ENCODE assay signal across 9 cellular contexts in the genomic region with DNA sequence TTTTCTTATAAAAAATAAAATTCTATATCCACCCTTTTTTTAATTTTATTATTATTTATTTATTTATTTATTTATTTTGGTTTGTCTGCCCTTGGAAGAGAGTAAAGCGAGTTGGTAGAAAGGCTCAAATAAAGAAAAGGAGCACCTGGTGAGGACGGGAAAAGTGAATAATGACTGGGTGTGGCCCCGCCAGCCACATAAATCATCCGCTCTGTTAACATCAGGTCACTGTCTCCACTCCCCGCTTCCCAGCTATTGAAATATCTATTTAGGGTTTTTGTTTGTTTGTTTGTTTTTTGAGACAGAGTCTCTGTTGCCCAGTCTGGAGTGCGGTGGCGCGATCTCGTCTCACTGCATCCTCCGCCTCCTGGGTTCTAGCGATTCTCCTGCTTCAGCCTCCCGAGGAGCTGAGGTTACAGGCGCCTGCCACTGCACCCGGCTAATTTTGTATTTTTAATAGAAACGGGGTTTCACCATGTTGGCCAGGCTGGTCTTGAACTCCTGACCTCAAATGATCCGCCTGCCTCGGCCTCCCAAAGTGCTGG. TPM values are rescaled to one million over a fixed set of nuclear protein-coding genes. Genes with fewer than 3 reads are reported as not detected.
DNase-seq lines count a peak whose midpoint lies in the region; ATAC-seq, FAIRE-seq and TF ChIP-seq lines count a peak whose summit lies in the region.
"Had no signal": no experiment of that assay in that cellular context is flagged by ENCODE, and none has a peak within 500 bp of the region (broad histone marks: within the 10 kb centered on the region; RNA-seq: fewer than 3 reads in every experiment).

No MANE protein-coding gene starts in this region.

- no peak overlapping the region for H3K27ac Mint-ChIP-seq in activated naive CD8-positive, alpha-beta T cell

- peaks cover 10% of the 10 kb centered on the region for H3K36me3 Mint-ChIP-seq in activated naive CD8-positive, alpha-beta T cell

- FAIRE-seq in HepG2 (lab: Jason Lieb, UNC): no peak

- in situ Hi-C loops in HepG2 (cut with HindIII; ENCODE audit: extremely low pct_ligation_motif_present, low pct_unique_long_range_greater_than_20kb): no loop called here

- 0 out of 2 replicates have a peak, but pooled peaks cover 8% of the 10 kb centered on the region for H3K36me3 ChIP-seq in ACC112 (ENCODE audit: insufficient read depth, low read length)
- no peaks in the 10 kb centered on the region for H3K36me3 ChIP-seq in HepG2 (replicated peaks in 1 of 2; ENCODE audit: control insufficient read depth in 1 of 2, insufficient read depth in 2 of 2, low read length in 2 of 2)

- H2AFZ ChIP-seq in ACC112 (ENCODE audit: low read length, unreplicated experiment): no peak overlapping the region
- peak overlapping the region; percentile 87 for H2AFZ ChIP-seq in HepG2 (ENCODE audit: low read length)

- POLR2A ChIA-PET in HepG2 (lab: Yijun Ruan, JAX): interaction anchor here (1.2 to 3.4 kb wide), 4 partner anchors 9 to 65 kb away, joined by 3 to 39 read pairs (median 4); a partner anchor contains a TSS

- H3K4me3 Mint-ChIP-seq in activated naive CD8-positive, alpha-beta T cell: peak overlapping the region; percentile 94

- ATAC-seq in HepG2: no peak
- ATAC-seq in GM18519 (IDR thresholded peaks at IDR 0.05; ENCODE audit: low FRiP score, unreplicated experiment): no peak
- no peak for ATAC-seq in GM18858 (IDR thresholded peaks at IDR 0.05; ENCODE audit: unreplicated experiment)
- no peak for ATAC-seq in HG03469 (IDR thresholded peaks at IDR 0.05; ENCODE audit: unreplicated experiment)

- no peak overlapping the region for H3K9ac ChIP-seq in HepG2 (ENCODE audit: insufficient read depth, low read depth, low read length)

- H4K20me1 ChIP-seq in HepG2 (ENCODE audit: insufficient read depth, low read length): no peaks in the 10 kb centered on the region

- no peaks in the 10 kb centered on the region for H3K9me3 ChIP-seq in HepG2 (ENCODE audit: low read length)

- H3K27ac ChIP-seq in ACC112 (ENCODE audit: low read depth, low read length): no peak overlapping the region
- no peak overlapping the region for H3K27ac ChIP-seq in HepG2 (ENCODE audit: extremely low read length, insufficient read depth, low read length)

- H3K27me3 ChIP-seq in ACC112 (ENCODE audit: insufficient read depth, low read length) (no peaks in the 10 kb centered on the region), HepG2 (ENCODE audit: control insufficient read depth in 1 of 2, insufficient read depth in 2 of 2, low read length in 2 of 2) (no peaks in the 10 kb centered on the region)

- 93% methylated on average over 17 of the region's 17 CpGs for WGBS in HepG2 (ENCODE audit: low lambda C conversion rate)

- DNase-seq in HFF-Myc (ENCODE audit: extremely low read depth, low read depth): no peak
- no peak for DNase-seq in HepG2 (ENCODE audit: low spot score)
- no peak for DNase-seq in NCI-H524 (lab: John Stamatoyannopoulos, UW)
- DNase-seq: activated effector memory CD4-positive, alpha-beta T cell treated with anti-CD3 and anti-CD28 coated beads, Interleukin-2, amount 50 U/mL, for 16 hours had no signal

- TF ChIP-seq POLR2A in HepG2 (IDR thresholded peaks at IDR 0.05; ENCODE audit: insufficient read depth in 1 of 2, low read depth in 2 of 2, low read length in 2 of 2): no peak

- intact Hi-C loops in HepG2 (cut with micrococcal nuclease; ENCODE audit: unreplicated experiment): loop anchor here (2.0 kb wide), 1 partner anchor 37 kb away; no protein-coding TSS in a partner anchor

- CTCF ChIA-PET in HepG2 (lab: Yijun Ruan, JAX; ENCODE audit: low intra/inter-chr PET ratio, low total read pairs): no interaction called here

- no peak for TF ChIP-seq CTCF in HFF-Myc (IDR thresholded peaks at IDR 0.05; ENCODE audit: low read depth, low read length, missing control alignments)
- TF ChIP-seq CTCF in HepG2 (CRISPR knock-in tag; IDR thresholded peaks at IDR 0.05): no peak

- peak overlapping the region; percentile 89 for H3K4me2 ChIP-seq in HepG2 (ENCODE audit: low read depth, low read length)

- TF ChIP-seq EP300 in HepG2 (IDR thresholded peaks at IDR 0.05; ENCODE audit: low read depth in 2 of 2, low read length in 2 of 2): no peak
- no peak for TF ChIP-seq EP300 in HepG2 (CRISPR knock-in tag; IDR thresholded peaks at IDR 0.05; ENCODE audit: borderline replicate concordance)

- peak overlapping the region; percentile 95 for H3K4me3 ChIP-seq in ACC112 (ENCODE audit: low read depth, low read length)
- peak overlapping the region; percentile 58 for H3K4me3 ChIP-seq in HFF-Myc (replicated peaks; ENCODE audit: low read depth, low read length)
- peak overlapping the region; percentile 68 to 83 (median 81); a peak in 4 of 6 replicates for H3K4me3 ChIP-seq in HepG2 (replicated peaks in 1 of 3; ENCODE audit: insufficient read depth in 1 of 3, low read depth in 2 of 3, low read length in 3 of 3)

- H3K4me1 ChIP-seq in ACC112 (ENCODE audit: control insufficient read depth, insufficient read depth, low read length, unreplicated experiment): peaks cover 19% of the 10 kb centered on the region
- H3K4me1 ChIP-seq in HepG2 (ENCODE audit: insufficient read depth, low read length): peaks cover 43% of the 10 kb centered on the region

- TF ChIP-seq RAD21 in HepG2 (CRISPR knock-in tag; IDR thresholded peaks at IDR 0.05): no peak

- TSS peak; percentile 60 for BruUV-seq in HepG2 (replicated peaks; lab: Mats Ljungman, UMichigan)

- H3K27me3 Mint-ChIP-seq in activated naive CD8-positive, alpha-beta T cell: no peaks in the 10 kb centered on the region

- H3K79me2 ChIP-seq in ACC112 (ENCODE audit: control insufficient read depth, insufficient read depth, low read length, unreplicated experiment) (peaks cover 44% of the 10 kb centered on the region), HepG2 (ENCODE audit: insufficient read depth, low read length) (peaks cover 20% of the 10 kb centered on the region)

- H3K9me3 Mint-ChIP-seq in activated naive CD8-positive, alpha-beta T cell (ENCODE audit: low read depth): no peaks in the 10 kb centered on the region

- peaks cover 38% of the 10 kb centered on the region for H3K4me1 Mint-ChIP-seq in activated naive CD8-positive, alpha-beta T cell (ENCODE audit: low read depth)

RNA-seq across cellular contexts. Expression of a gene that starts 0.8 kb away (rescaled TPM):
- total RNA-seq in HepG2 (2016; rRNA removed; fragmentation: Illumina TruSeq; extraction: Trizol): 7.3 and 11.2 TPM in 2 replicates
- 5.8 and 8.9 TPM in 2 replicates for total RNA-seq in HepG2 (2016; cell fraction: cytosol; rRNA removed; fragmentation: Illumina TruSeq; extraction: Trizol; ENCODE audit: low read depth)
- total RNA-seq in HepG2 (2016; cell fraction: insoluble cytoplasmic fraction; rRNA removed; fragmentation: Illumina TruSeq; extraction: Trizol): 7.7 and 11.7 TPM in 2 replicates
- 2.9 and 4.4 TPM in 2 replicates for total RNA-seq in HepG2 (2016; cell fraction: membrane; rRNA removed; fragmentation: Illumina TruSeq; extraction: Trizol)
- 6.5 and 7.3 TPM in 2 replicates for total RNA-seq in HepG2 (2016; cell fraction: nucleus; rRNA removed; fragmentation: Illumina TruSeq; extraction: Trizol)
- polyA plus RNA-seq in HepG2 (2011; rRNA removed): 1.1 and 1.2 TPM in 2 replicates
- polyA plus RNA-seq in HepG2 (2011; cell fraction: cytosol; rRNA removed): 2.2 and 2.5 TPM in 2 replicates
- 0.93 and 1.4 TPM in 2 replicates for polyA plus RNA-seq in HepG2 (2011; cell fraction: nucleus; rRNA removed)
- 1.6 and 2.6 TPM in 2 replicates for polyA plus RNA-seq in HepG2 (2012)
- polyA plus RNA-seq in HepG2 (2016; cell fraction: cytosol; fragmentation: Illumina TruSeq; extraction: Trizol; ENCODE audit: low read depth): 1.1 and 1.2 TPM in 2 replicates
- 9.9 and 10.9 TPM in 2 replicates for polyA plus RNA-seq in HepG2 (2016; cell fraction: insoluble cytoplasmic fraction; fragmentation: Illumina TruSeq; extraction: Trizol; ENCODE audit: low read depth)
- 1.7 and 2.6 TPM in 2 replicates for polyA plus RNA-seq in HepG2 (2016; cell fraction: membrane; fragmentation: Illumina TruSeq; extraction: Trizol; ENCODE audit: low read depth)
- 9.5 and 10.9 TPM in 2 replicates for polyA plus RNA-seq in HepG2 (2016; cell fraction: nucleus; fragmentation: Illumina TruSeq; extraction: Trizol; ENCODE audit: insufficient read depth, low read depth)
- polyA minus RNA-seq in HepG2 (2011; rRNA and poly(A)+ RNA removed; ENCODE audit: low replicate concordance): 1.1 and 1.9 TPM in 2 replicates
- polyA minus RNA-seq in HepG2 (2011; cell fraction: cytosol; rRNA and poly(A)+ RNA removed): 0.59 and 0.97 TPM in 2 replicates
- 1.2 and 1.5 TPM in 2 replicates for polyA minus RNA-seq in HepG2 (2011; cell fraction: nucleus; rRNA and poly(A)+ RNA removed)

RNA-seq across cellular contexts. Expression of a gene that starts 0.9 kb away (rescaled TPM):
- total RNA-seq in HepG2 (2016; rRNA removed; fragmentation: Illumina TruSeq; extraction: Trizol): 4.1 and 5.7 TPM in 2 replicates
- 0.61 and 0.62 TPM in 2 replicates for total RNA-seq in HepG2 (2016; cell fraction: cytosol; rRNA removed; fragmentation: Illumina TruSeq; extraction: Trizol; ENCODE audit: low read depth)
- 4.1 and 6.2 TPM in 2 replicates for total RNA-seq in HepG2 (2016; cell fraction: insoluble cytoplasmic fraction; rRNA removed; fragmentation: Illumina TruSeq; extraction: Trizol)
- total RNA-seq in HepG2 (2016; cell fraction: membrane; rRNA removed; fragmentation: Illumina TruSeq; extraction: Trizol): 2.3 and 2.9 TPM in 2 replicates
- total RNA-seq in HepG2 (2016; cell fraction: nucleus; rRNA removed; fragmentation: Illumina TruSeq; extraction: Trizol): 6.9 and 7.1 TPM in 2 replicates
- 2.9 and 3.5 TPM in 2 replicates for polyA plus RNA-seq in HepG2 (2011; rRNA removed)
- 2.2 TPM in 2 replicates for polyA plus RNA-seq in HepG2 (2011; cell fraction: cytosol; rRNA removed)
- 4.5 and 5.5 TPM in 2 replicates for polyA plus RNA-seq in HepG2 (2011; cell fraction: nucleus; rRNA removed)
- polyA plus RNA-seq in HepG2 (2012): 4.1 and 4.9 TPM in 2 replicates
- polyA plus RNA-seq in HepG2 (2016; cell fraction: cytosol; fragmentation: Illumina TruSeq; extraction: Trizol; ENCODE audit: low read depth): 0.18 and 0.37 TPM in 2 replicates
- 8.7 and 9.4 TPM in 2 replicates for polyA plus RNA-seq in HepG2 (2016; cell fraction: insoluble cytoplasmic fraction; fragmentation: Illumina TruSeq; extraction: Trizol; ENCODE audit: low read depth)
- 1.6 TPM in 2 replicates for polyA plus RNA-seq in HepG2 (2016; cell fraction: membrane; fragmentation: Illumina TruSeq; extraction: Trizol; ENCODE audit: low read depth)
- 9.2 and 10.1 TPM in 2 replicates for polyA plus RNA-seq in HepG2 (2016; cell fraction: nucleus; fragmentation: Illumina TruSeq; extraction: Trizol; ENCODE audit: insufficient read depth, low read depth)
- 9.0 and 11.4 TPM in 2 replicates for polyA minus RNA-seq in HepG2 (2011; rRNA and poly(A)+ RNA removed; ENCODE audit: low replicate concordance)
- 4.6 and 5.1 TPM in 2 replicates for polyA minus RNA-seq in HepG2 (2011; cell fraction: cytosol; rRNA and poly(A)+ RNA removed)
- 22.5 and 23.6 TPM in 2 replicates for polyA minus RNA-seq in HepG2 (2011; cell fraction: nucleus; rRNA and poly(A)+ RNA removed)

RNA-seq across cellular contexts. Expression of a gene that starts 53.9 kb away (rescaled TPM):
- 13.8 and 22.2 TPM in 2 replicates for total RNA-seq in HepG2 (2016; rRNA removed; fragmentation: Illumina TruSeq; extraction: Trizol)
- total RNA-seq in HepG2 (2016; cell fraction: cytosol; rRNA removed; fragmentation: Illumina TruSeq; extraction: Trizol; ENCODE audit: low read depth): 1.2 and 1.6 TPM in 2 replicates
- 14.2 and 20.5 TPM in 2 replicates for total RNA-seq in HepG2 (2016; cell fraction: insoluble cytoplasmic fraction; rRNA removed; fragmentation: Illumina TruSeq; extraction: Trizol)
- 6.5 and 8.4 TPM in 2 replicates for total RNA-seq in HepG2 (2016; cell fraction: membrane; rRNA removed; fragmentation: Illumina TruSeq; extraction: Trizol)
- total RNA-seq in HepG2 (2016; cell fraction: nucleus; rRNA removed; fragmentation: Illumina TruSeq; extraction: Trizol): 12.9 and 13.6 TPM in 2 replicates
- polyA plus RNA-seq in HepG2 (2011; rRNA removed): 6.3 and 9.1 TPM in 2 replicates
- 3.3 and 5.8 TPM in 2 replicates for polyA plus RNA-seq in HepG2 (2011; cell fraction: cytosol; rRNA removed)
- polyA plus RNA-seq in HepG2 (2011; cell fraction: nucleus; rRNA removed): 2.4 and 3.9 TPM in 2 replicates
- 10.3 and 10.4 TPM in 2 replicates for polyA plus RNA-seq in HepG2 (2012)
- 0.70 and 0.91 TPM in 2 replicates for polyA plus RNA-seq in HepG2 (2016; cell fraction: cytosol; fragmentation: Illumina TruSeq; extraction: Trizol; ENCODE audit: low read depth)
- 17.8 and 21.3 TPM in 2 replicates for polyA plus RNA-seq in HepG2 (2016; cell fraction: insoluble cytoplasmic fraction; fragmentation: Illumina TruSeq; extraction: Trizol; ENCODE audit: low read depth)
- polyA plus RNA-seq in HepG2 (2016; cell fraction: membrane; fragmentation: Illumina TruSeq; extraction: Trizol; ENCODE audit: low read depth): 3.1 and 4.0 TPM in 2 replicates
- polyA plus RNA-seq in HepG2 (2016; cell fraction: nucleus; fragmentation: Illumina TruSeq; extraction: Trizol; ENCODE audit: insufficient read depth, low read depth): 14.8 and 16.7 TPM in 2 replicates
- 3.2 and 6.4 TPM in 2 replicates for polyA minus RNA-seq in HepG2 (2011; rRNA and poly(A)+ RNA removed; ENCODE audit: low replicate concordance)
- 11.1 and 12.9 TPM in 2 replicates for polyA minus RNA-seq in HepG2 (2011; cell fraction: cytosol; rRNA and poly(A)+ RNA removed)
- 15.7 and 16.6 TPM in 2 replicates for polyA minus RNA-seq in HepG2 (2011; cell fraction: nucleus; rRNA and poly(A)+ RNA removed)
